In the genomic region with DNA sequence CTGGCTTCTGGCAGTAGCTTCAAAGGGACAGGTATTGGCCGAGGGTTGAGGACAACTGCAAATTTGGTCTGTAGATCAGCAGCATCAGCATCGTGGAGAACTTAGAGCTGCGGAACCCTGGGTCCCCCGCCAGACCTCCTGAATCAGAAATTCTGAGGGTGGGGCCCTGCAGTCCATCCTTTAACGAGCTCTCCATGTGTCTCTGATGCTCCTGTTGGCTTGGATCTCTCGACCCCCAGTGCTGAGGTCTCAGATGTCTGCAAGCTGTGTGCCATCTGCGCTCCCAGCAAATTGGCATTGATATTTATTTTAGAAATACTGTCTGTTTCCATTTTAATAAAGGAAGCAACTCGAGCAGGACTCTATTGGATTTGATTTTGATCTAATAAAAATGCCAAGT, we compare ENCODE assay signal across 20 cellular contexts.
DNase-seq lines count a peak whose midpoint lies in the region; ATAC-seq and TF ChIP-seq lines count a peak whose summit lies in the region.
"Had no signal": no experiment of that assay in that cellular context is flagged by ENCODE, and none has a peak within 500 bp of the region (broad histone marks: within the 10 kb centered on the region; RNA-seq: fewer than 3 reads in every experiment).

No MANE protein-coding gene starts in this region.

- TF ChIP-seq CTCF in natural killer cell (IDR thresholded peaks at IDR 0.05), result no peak

- intact Hi-C loops in natural killer cell (cut with micrococcal nuclease), result no loop called here

- no peaks in the 10 kb centered on the region for H3K9me3 Mint-ChIP-seq in natural killer cell treated with Interleukin-12 subunit alpha and Interleukin-12 subunit beta and Interleukin-15 and Interleukin-18, amount 100 ng/mL, for 72 hours
- no peaks in the 10 kb centered on the region for H3K9me3 Mint-ChIP-seq in natural killer cell
- H3K9me3 Mint-ChIP-seq: CD14-positive monocyte; CD4-positive, alpha-beta T cell; CD8-positive, alpha-beta memory T cell; HFFc6 had no signal

- H3K27ac Mint-ChIP-seq in natural killer cell treated with Interleukin-12 subunit alpha and Interleukin-12 subunit beta and Interleukin-15 and Interleukin-18, amount 100 ng/mL, for 72 hours, result no peak overlapping the region
- no peak overlapping the region for H3K27ac Mint-ChIP-seq in natural killer cell
- H3K27ac Mint-ChIP-seq: CD14-positive monocyte; CD4-positive, alpha-beta T cell; CD8-positive, alpha-beta memory T cell; HFFc6 had no signal

- no peak for ATAC-seq in natural killer cell treated with Interleukin-12 subunit alpha and Interleukin-12 subunit beta and Interleukin-15 and Interleukin-18, amount 100 ng/mL, for 72 hours
- ATAC-seq in natural killer cell (no peak), HG03139 (IDR thresholded peaks at IDR 0.05; ENCODE audit: unreplicated experiment) (no peak), HG02588 (IDR thresholded peaks at IDR 0.05; ENCODE audit: unreplicated experiment) (no peak)
- ATAC-seq: A549 had no signal

- H3K4me1 Mint-ChIP-seq in natural killer cell treated with Interleukin-12 subunit alpha and Interleukin-12 subunit beta and Interleukin-15 and Interleukin-18, amount 100 ng/mL, for 72 hours (ENCODE audit: low read depth in 2 of 2), result peaks cover 5 to 14% of the 10 kb centered on the region in 2 donors
- peaks cover 4 to 6% of the 10 kb centered on the region in 2 donors for H3K4me1 Mint-ChIP-seq in natural killer cell
- H3K4me1 Mint-ChIP-seq: CD14-positive monocyte had no signal

- no peak overlapping the region for H3K4me3 Mint-ChIP-seq in natural killer cell treated with Interleukin-12 subunit alpha and Interleukin-12 subunit beta and Interleukin-15 and Interleukin-18, amount 100 ng/mL, for 72 hours
- no peak overlapping the region for H3K4me3 Mint-ChIP-seq in natural killer cell
- H3K4me3 Mint-ChIP-seq: CD14-positive monocyte; CD4-positive, alpha-beta T cell; CD8-positive, alpha-beta memory T cell; HFFc6 had no signal

- peaks cover 17 to 23% of the 10 kb centered on the region in 2 donors for H3K27me3 Mint-ChIP-seq in natural killer cell treated with Interleukin-12 subunit alpha and Interleukin-12 subunit beta and Interleukin-15 and Interleukin-18, amount 100 ng/mL, for 72 hours
- peaks cover 0 to 17% of the 10 kb centered on the region in 2 donors for H3K27me3 Mint-ChIP-seq in natural killer cell (ENCODE audit: low read depth in 2 of 2)

- DNase-seq in natural killer cell treated with Interleukin-12 subunit alpha and Interleukin-12 subunit beta and Interleukin-15 and Interleukin-18, amount 100 ng/mL, for 72 hours (ENCODE audit: low spot score), result peak; percentile 38
- DNase-seq in natural killer cell (no peak), NCI-H2171 (lab: John Stamatoyannopoulos, UW) (peak; percentile 66), cerebellar cortex (ENCODE audit: low spot score) (peak; percentile 73), KG1 (lab: John Stamatoyannopoulos, UW) (no peak)
- DNase-seq: 8988T; ACHN; AML-193; BE2C; CD4-positive, alpha-beta T cell; CD8-positive, alpha-beta memory T cell; DMS79; EL; GF-D8; GOT3; HFFc6 had no signal

- no peaks in the 10 kb centered on the region for H3K36me3 Mint-ChIP-seq in natural killer cell treated with Interleukin-12 subunit alpha and Interleukin-12 subunit beta and Interleukin-15 and Interleukin-18, amount 100 ng/mL, for 72 hours
- no peaks in the 10 kb centered on the region for H3K36me3 Mint-ChIP-seq in natural killer cell
- H3K36me3 Mint-ChIP-seq: CD14-positive monocyte had no signal

Comparison
In these comparisons a context has a peak if more than half of its experiments do, and no peak if none do; other contexts are left out.
1. DNase-seq: peak in natural killer cell treated with Interleukin-12 subunit alpha and Interleukin-12 subunit beta and Interleukin-15 and Interleukin-18, amount 100 ng/mL, for 72 hours (single experiment), NCI-H2171 (single experiment) and cerebellar cortex (single experiment); none in natural killer cell (single experiment) and KG1 (single experiment).